18 cellular contexts compared by ENCODE assay signal in the genomic region with DNA sequence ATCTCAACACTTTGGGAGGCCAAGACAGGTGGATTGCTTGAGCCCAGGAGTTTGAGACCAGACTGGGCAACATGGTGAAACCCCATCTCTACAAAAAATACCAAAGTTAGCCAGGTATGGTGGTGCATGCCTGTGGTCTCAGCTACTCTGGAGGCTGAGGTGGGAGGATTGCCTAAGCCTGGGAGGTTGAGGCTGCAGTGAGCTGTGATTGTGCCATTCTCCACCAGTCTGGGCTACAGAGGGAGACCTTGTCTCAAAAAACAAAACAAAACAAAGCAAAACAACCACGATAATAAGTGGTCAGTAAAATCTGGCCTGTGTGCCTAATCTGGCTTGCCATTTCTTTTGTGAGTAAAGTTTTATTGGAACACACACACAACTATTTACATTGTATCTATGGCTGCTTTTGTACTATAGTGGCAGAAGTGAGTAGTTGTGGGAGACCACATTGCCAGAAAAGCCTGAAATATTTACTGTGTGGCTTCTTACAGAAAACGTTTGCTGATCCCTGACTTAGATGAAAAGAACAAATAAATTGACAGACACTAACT.
"Had no signal": no experiment of that assay in that cellular context is flagged by ENCODE, and none has a peak within 500 bp of the region (broad histone marks: within the 10 kb centered on the region; RNA-seq: fewer than 3 reads in every experiment).

No MANE protein-coding gene starts in this region.

- H3K4me3 ChIP-seq: cardiac muscle cell, dorsolateral prefrontal cortex, thyroid gland, uterus had no signal

- H3K27ac Mint-ChIP-seq: activated CD4-positive, alpha-beta memory T cell treated with anti-CD3 and anti-CD28 coated beads, Interleukin-2, amount 10 ng/mL, durations not matched to agents 7 days and 5 days; activated T-cell treated with anti-CD3 and anti-CD28 coated beads, Interleukin-2, amount 50 U/mL, for 24 hours; naive B cell; stimulated activated naive B cell treated with anti-CD40 and anti-IgM and Interleukin-4, amounts not matched to agents 10 μg/mL and 1 μg/mL and 100 μg/mL, for 72 hours had no signal

- H3K9me3 ChIP-seq: thyroid gland had no signal

- H3K4me3 Mint-ChIP-seq: activated CD4-positive, alpha-beta memory T cell treated with anti-CD3 and anti-CD28 coated beads, Interleukin-2, amount 10 ng/mL, durations not matched to agents 7 days and 5 days; activated T-cell treated with anti-CD3 and anti-CD28 coated beads, Interleukin-2, amount 50 U/mL, for 24 hours; naive B cell; stimulated activated naive B cell treated with anti-CD40 and anti-IgM and Interleukin-4, amounts not matched to agents 10 μg/mL and 1 μg/mL and 100 μg/mL, for 72 hours had no signal

- ATAC-seq: esophagus mucosa; left lobe of liver; stimulated activated naive B cell treated with anti-CD40 and anti-IgM and Interleukin-4, amounts not matched to agents 10 μg/mL and 1 μg/mL and 100 μg/mL, for 72 hours had no signal

- H3K4me1 Mint-ChIP-seq: naive B cell; stimulated activated naive B cell treated with anti-CD40 and anti-IgM and Interleukin-4, amounts not matched to agents 10 μg/mL and 1 μg/mL and 100 μg/mL, for 72 hours had no signal

- H3K27me3 ChIP-seq: cardiac muscle cell, dorsolateral prefrontal cortex, thyroid gland, uterus had no signal

- H3K27ac ChIP-seq: cardiac muscle cell, thyroid gland, uterus, WERI-Rb-1 had no signal

- H3K27me3 Mint-ChIP-seq: activated CD4-positive, alpha-beta memory T cell treated with anti-CD3 and anti-CD28 coated beads, Interleukin-2, amount 10 ng/mL, durations not matched to agents 7 days and 5 days; activated T-cell treated with anti-CD3 and anti-CD28 coated beads, Interleukin-2, amount 50 U/mL, for 24 hours; naive B cell; stimulated activated naive B cell treated with anti-CD40 and anti-IgM and Interleukin-4, amounts not matched to agents 10 μg/mL and 1 μg/mL and 100 μg/mL, for 72 hours had no signal

- H3K4me1 ChIP-seq: thyroid gland, uterus had no signal

- DNase-seq: activated CD4-positive, alpha-beta memory T cell treated with anti-CD3 and anti-CD28 coated beads, Interleukin-2, amount 10 ng/mL, durations not matched to agents 7 days and 5 days; activated CD4-positive, alpha-beta T cell treated with anti-CD3 and anti-CD28 coated beads for 4 hours; activated effector memory CD4-positive, alpha-beta T cell treated with Interleukin-2 at 50 U/mL for 16 hours; activated naive CD4-positive, alpha-beta T cell treated with anti-CD3 and anti-CD28 coated beads, Interleukin-2, amount 50 U/mL, for 16 hours; activated T-cell treated with anti-CD3 and anti-CD28 coated beads, Interleukin-2, amount 50 U/mL, for 24 hours; dorsolateral prefrontal cortex; islet precursor cell; naive B cell; posterior cingulate gyrus; retina; stimulated activated CD4-positive, alpha-beta T cell treated with anti-CD3 and anti-CD28 coated beads, Interleukin-2, amount 100 ng/mL, for 48 hours; stimulated activated naive B cell treated with anti-CD40 and anti-IgM and Interleukin-4, amounts not matched to agents 10 μg/mL and 1 μg/mL and 100 μg/mL, for 72 hours; thyroid gland; uterus; WERI-Rb-1 had no signal

- H3K36me3 ChIP-seq: cardiac muscle cell, thyroid gland, uterus, WERI-Rb-1 had no signal
